ENCODE assay signal across 8 cellular contexts in genomic region chr19:2329528-2329927, GRCh38. TPM values are rescaled to one million over a fixed set of nuclear protein-coding genes. Genes with fewer than 3 reads are reported as not detected.
DNase-seq lines count a peak whose midpoint lies in the region; ATAC-seq and TF ChIP-seq lines count a peak whose summit lies in the region.

No MANE protein-coding gene starts in this region.

- H3K36me3 ChIP-seq in left ventricle myocardium inferior (peaks cover 7% of the 10 kb centered on the region), adipocyte (ENCODE audit: control insufficient read depth, insufficient read depth, low read length, severe bottlenecking) (peaks cover 5% of the 10 kb centered on the region), mesenchymal stem cell (ENCODE audit: control insufficient read depth in 1 of 2, insufficient read depth in 2 of 2, low read depth in 1 of 2, low read length in 2 of 2) (peaks cover 15 to 43% of the 10 kb centered on the region in 2 experiments), vagina (no peaks in the 10 kb centered on the region)

- no peak overlapping the region for H4K91ac ChIP-seq in mesenchymal stem cell (ENCODE audit: low read length)

- H2BK120ac ChIP-seq in mesenchymal stem cell (ENCODE audit: low read depth, low read length), result no peak overlapping the region

- ATAC-seq in Right ventricle myocardium superior (ENCODE audit: poor library complexity), result no peak
- no peak for ATAC-seq in GM18505 (IDR thresholded peaks at IDR 0.05; ENCODE audit: unreplicated experiment)

- H3K4me3 ChIP-seq in left ventricle myocardium inferior, result peak overlapping the region; percentile 97
- H3K4me3 ChIP-seq in adipocyte (ENCODE audit: low read length), result peak overlapping the region; percentile 99
- H3K4me3 ChIP-seq in mesenchymal stem cell (ENCODE audit: insufficient read depth in 1 of 2, low read depth in 1 of 2, low read length in 2 of 2), result peak overlapping the region in 1 of 2 experiments; percentile 92
- H3K4me3 ChIP-seq in vagina, result peak overlapping the region; percentile 64 to 88

- peak overlapping the region in 1 of 2 experiments; percentile 57 for H3K23ac ChIP-seq in mesenchymal stem cell (ENCODE audit: low read length in 2 of 2)

- intact Hi-C loops in left ventricle myocardium inferior (cut with micrococcal nuclease), result no loop called here
- intact Hi-C loops in Right ventricle myocardium superior (cut with DNase I), result loop anchor here (10.0 kb wide), 1 partner anchor 395 kb away; no protein-coding TSS in a partner anchor
- intact Hi-C loops in vagina (cut with DNase I), result no loop called here

- H3K27ac ChIP-seq in left ventricle myocardium inferior (replicated peaks) (no peak overlapping the region), mesenchymal stem cell (ENCODE audit: low read length, poor library complexity, severe bottlenecking) (no peak overlapping the region), vagina (no peak overlapping the region)

- no peak overlapping the region for H3K18ac ChIP-seq in mesenchymal stem cell (ENCODE audit: low read depth in 1 of 2, low read length in 2 of 2)

- no peaks in the 10 kb centered on the region for H3K9me3 ChIP-seq in left ventricle myocardium inferior (replicated peaks)
- no peaks in the 10 kb centered on the region for H3K9me3 ChIP-seq in adipocyte (ENCODE audit: control insufficient read depth, low read length)
- H3K9me3 ChIP-seq in mesenchymal stem cell (ENCODE audit: control insufficient read depth, low read length), result no peaks in the 10 kb centered on the region
- H3K9me3 ChIP-seq in vagina, result no peaks in the 10 kb centered on the region

- H3K27me3 ChIP-seq in left ventricle myocardium inferior (ENCODE audit: low read depth), result no peaks in the 10 kb centered on the region
- no peaks in the 10 kb centered on the region for H3K27me3 ChIP-seq in adipocyte (replicated peaks; ENCODE audit: control insufficient read depth, insufficient read depth, low read length)
- H3K27me3 ChIP-seq in mesenchymal stem cell (ENCODE audit: control insufficient read depth in 1 of 2, insufficient read depth in 1 of 2, low read length in 2 of 2), result no peaks in the 10 kb centered on the region
- H3K27me3 ChIP-seq in vagina, result no peaks in the 10 kb centered on the region

- H2BK15ac ChIP-seq in mesenchymal stem cell (ENCODE audit: low read depth, poor library complexity, severe bottlenecking), result no peak overlapping the region

- 63% methylated on average over 11 of the region's 13 CpGs for WGBS in mesenchymal stem cell

- H4K8ac ChIP-seq in mesenchymal stem cell (ENCODE audit: low read length), result no peak overlapping the region

- H2BK12ac ChIP-seq in mesenchymal stem cell (ENCODE audit: low read length in 2 of 2), result peak overlapping the region in 1 of 2 experiments; percentile 40

- TF ChIP-seq CTCF in left ventricle myocardium inferior (IDR thresholded peaks at IDR 0.05; ENCODE audit: borderline replicate concordance) (no peak), vagina (IDR thresholded peaks at IDR 0.05) (no peak)

- DNase-seq in left ventricle myocardium inferior (no peak), Right ventricle myocardium superior (no peak), adipocyte (ENCODE audit: low read depth) (peak; percentile 3), mesenchymal stem cell (no peak), vagina (ENCODE audit: extremely low spot score in 2 of 2) (no peak), amygdala (lab: John Stamatoyannopoulos, UW) (no peak), ureter (ENCODE audit: low spot score) (no peak)

- H2AFZ ChIP-seq in mesenchymal stem cell (ENCODE audit: low read depth, low read length), result no peak overlapping the region

- H3K79me1 ChIP-seq in mesenchymal stem cell (replicated peaks; ENCODE audit: low read length, poor library complexity, severe bottlenecking), result peaks cover 64% of the 10 kb centered on the region

- no peak overlapping the region for H2BK5ac ChIP-seq in mesenchymal stem cell (ENCODE audit: low read depth, low read length, poor library complexity, severe bottlenecking)

- H3K9ac ChIP-seq in adipocyte (ENCODE audit: low read length) (peak overlapping the region; percentile 97), mesenchymal stem cell (ENCODE audit: low read length) (peak overlapping the region; percentile 92)

- TF ChIP-seq POLR2A in vagina (IDR thresholded peaks at IDR 0.05) (no peak), GM18505 (IDR thresholded peaks at IDR 0.05; ENCODE audit: borderline replicate concordance, extremely low read depth, insufficient read depth, insufficient read length) (no peak)

- no peak overlapping the region for H3K4ac ChIP-seq in mesenchymal stem cell (ENCODE audit: low read depth in 1 of 2, low read length in 2 of 2)

- peaks cover 74% of the 10 kb centered on the region for H3K4me1 ChIP-seq in left ventricle myocardium inferior
- H3K4me1 ChIP-seq in adipocyte (ENCODE audit: control insufficient read depth, insufficient read depth, low read length), result peaks cover 28% of the 10 kb centered on the region
- peaks cover 60% of the 10 kb centered on the region for H3K4me1 ChIP-seq in mesenchymal stem cell (ENCODE audit: control insufficient read depth, insufficient read depth, low read depth, low read length)
- peaks cover 65% of the 10 kb centered on the region for H3K4me1 ChIP-seq in vagina

- H3K14ac ChIP-seq in mesenchymal stem cell (ENCODE audit: low read length in 2 of 2), result peak overlapping the region in 1 of 2 experiments; percentile 90

- peak overlapping the region; percentile 95 for H3K4me2 ChIP-seq in mesenchymal stem cell (ENCODE audit: low read length, poor library complexity, severe bottlenecking)

- no peak overlapping the region for H2AK5ac ChIP-seq in mesenchymal stem cell (ENCODE audit: low read length, severe bottlenecking)

RNA-seq across cellular contexts. Expression of gene SPPL2B, which starts 1.0 kb away (rescaled TPM):
- 26.2 TPM for total RNA-seq in left ventricle myocardium inferior
- 23.9 TPM for total RNA-seq in Right ventricle myocardium superior
- polyA plus RNA-seq in mesenchymal stem cell (2013, experiment 1 of 2), result 25.7 TPM
- 24.4 TPM for polyA plus RNA-seq in mesenchymal stem cell (2013, experiment 2 of 2)
- 54.3 TPM for total RNA-seq in vagina
- total RNA-seq in ureter, result 70.3 TPM

RNA-seq across cellular contexts. Expression of gene LSM7, which starts 1.1 kb away (rescaled TPM):
- total RNA-seq in left ventricle myocardium inferior, result 41.1 TPM
- 37.3 TPM for total RNA-seq in Right ventricle myocardium superior
- polyA plus RNA-seq in mesenchymal stem cell (2013, experiment 1 of 2), result 149 TPM
- polyA plus RNA-seq in mesenchymal stem cell (2013, experiment 2 of 2), result 138 TPM
- total RNA-seq in vagina, result 135 TPM
- total RNA-seq in ureter, result 85.0 TPM

RNA-seq across cellular contexts. Expression of gene LINGO3, which starts 21.6 kb away (rescaled TPM):
- total RNA-seq in left ventricle myocardium inferior (not detected), Right ventricle myocardium superior (not detected), vagina (not detected), ureter (not detected)
- not detected for polyA plus RNA-seq in mesenchymal stem cell (2013, experiment 1 of 2)
- not detected for polyA plus RNA-seq in mesenchymal stem cell (2013, experiment 2 of 2)

RNA-seq across cellular contexts. Expression of gene TMPRSS9, which starts 30.5 kb away (rescaled TPM):
- total RNA-seq in left ventricle myocardium inferior (not detected), Right ventricle myocardium superior (not detected), vagina (not detected), ureter (not detected)
- not detected for polyA plus RNA-seq in mesenchymal stem cell (2013, experiment 1 of 2)
- polyA plus RNA-seq in mesenchymal stem cell (2013, experiment 2 of 2), result not detected

RNA-seq across cellular contexts. Expression of gene PEAK3, which starts 47.6 kb away (rescaled TPM):
- total RNA-seq in left ventricle myocardium inferior (0.77 TPM), Right ventricle myocardium superior (0.70 TPM), vagina (2.0 TPM), ureter (0.99 TPM)
- polyA plus RNA-seq in mesenchymal stem cell (2013, experiment 1 of 2), result 0.75 TPM
- 0.88 TPM for polyA plus RNA-seq in mesenchymal stem cell (2013, experiment 2 of 2)
